In genomic region chr11:93160808-93161207, GRCh38 we compare ENCODE assay signal across 1 cellular context.
TF ChIP-seq lines count a peak whose summit lies in the region.

No MANE protein-coding gene starts in this region.

TF ChIP-seq in HepG2, 621 proteins besides CTCF, POLR2A, EP300 and RAD21:
- TF ChIP-seq BCL3 (CRISPR knock-in tag; IDR thresholded peaks at IDR 0.05) (no peak), ZNF652 (CRISPR knock-in tag; IDR thresholded peaks at IDR 0.05; ENCODE audit: borderline replicate concordance, low read depth) (no peak), MATR3 (CRISPR knock-in tag; IDR thresholded peaks at IDR 0.05) (no peak), SKI (IDR thresholded peaks at IDR 0.05; ENCODE audit: partially characterized antibody) (no peak), HNF4A (CRISPR knock-in tag; IDR thresholded peaks at IDR 0.05) (no peak), CENPX (CRISPR knock-in tag; IDR thresholded peaks at IDR 0.05) (no peak), ZFP36L1 (CRISPR knock-in tag; IDR thresholded peaks at IDR 0.05) (no peak), ZBTB39 (CRISPR knock-in tag; IDR thresholded peaks at IDR 0.05) (no peak), MED1 (CRISPR knock-in tag; IDR thresholded peaks at IDR 0.05) (no peak), ZNF598 (CRISPR knock-in tag; IDR thresholded peaks at IDR 0.05; ENCODE audit: borderline replicate concordance) (no peak), HOXA5 (CRISPR knock-in tag; IDR thresholded peaks at IDR 0.05) (no peak), ZSCAN31 (CRISPR knock-in tag; IDR thresholded peaks at IDR 0.05; ENCODE audit: low read depth) (no peak), TIGD3 (CRISPR knock-in tag; IDR thresholded peaks at IDR 0.05; ENCODE audit: borderline replicate concordance) (no peak), ZNF20 (CRISPR knock-in tag; IDR thresholded peaks at IDR 0.05) (no peak), ZNF446 (CRISPR knock-in tag; IDR thresholded peaks at IDR 0.05) (no peak)
